ENCODE assay signal across 13 cellular contexts in the genomic region with DNA sequence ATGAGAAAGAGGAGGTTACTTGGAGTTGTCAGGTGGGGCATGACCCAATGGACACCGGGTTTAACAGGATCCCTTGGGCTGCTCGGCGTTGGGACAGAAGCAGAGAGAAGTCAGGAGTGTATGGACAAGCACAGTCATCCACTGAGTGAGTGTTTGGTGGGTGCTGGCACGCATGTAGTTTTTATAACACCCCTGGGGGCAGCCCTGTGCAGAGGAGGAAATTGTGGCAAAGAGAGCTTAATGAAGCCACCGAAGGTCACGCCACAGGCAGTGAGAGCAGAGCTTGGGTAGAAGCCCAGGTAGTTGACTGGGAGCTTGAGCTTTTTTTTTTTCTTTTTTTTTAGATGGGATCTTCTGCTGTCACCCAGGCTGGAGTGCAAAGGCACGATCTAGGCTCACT. TPM values are rescaled to one million over a fixed set of nuclear protein-coding genes. Genes with fewer than 3 reads are reported as not detected.
DNase-seq lines count a peak whose midpoint lies in the region; ATAC-seq, FAIRE-seq and TF ChIP-seq lines count a peak whose summit lies in the region.
"Had no signal": no experiment of that assay in that cellular context is flagged by ENCODE, and none has a peak within 500 bp of the region (broad histone marks: within the 10 kb centered on the region; RNA-seq: fewer than 3 reads in every experiment).

No MANE protein-coding gene starts in this region.

- no peak overlapping the region for H3K27ac ChIP-seq in foreskin keratinocyte
- H3K27ac ChIP-seq: heart left ventricle had no signal

- no peaks in the 10 kb centered on the region for H3K9me3 Mint-ChIP-seq in T-helper 2 cell treated with Interferon-gamma antibody and Interleukin-4, amounts not matched to agents 5 μg/mL and 100 μg/mL, for 36 hours
- no peaks in the 10 kb centered on the region for H3K9me3 Mint-ChIP-seq in naive B cell

- TF ChIP-seq CTCF in foreskin keratinocyte (conservative IDR thresholded peaks at IDR 0.05) (no peak), D721Med (IDR thresholded peaks at IDR 0.05; ENCODE audit: insufficient read depth, missing control alignments) (no peak)

- H3K27me3 ChIP-seq in foreskin keratinocyte = no peaks in the 10 kb centered on the region
- H3K27me3 ChIP-seq: heart left ventricle had no signal

- ATAC-seq in naive B cell (ENCODE audit: low read depth in 2 of 2) = peak; percentile 56 to 64
- no peak for ATAC-seq in foreskin keratinocyte
- no peak for ATAC-seq in GM19328 (IDR thresholded peaks at IDR 0.05; ENCODE audit: unreplicated experiment)
- ATAC-seq: heart left ventricle had no signal

- peaks cover 11% of the 10 kb centered on the region for H3K4me1 ChIP-seq in foreskin keratinocyte

- H3K27me3 Mint-ChIP-seq in T-helper 2 cell treated with Interferon-gamma antibody and Interleukin-4, amounts not matched to agents 5 μg/mL and 100 μg/mL, for 36 hours (ENCODE audit: low read depth) = no peaks in the 10 kb centered on the region
- peaks cover 16 to 80% (median 70%) of the 10 kb centered on the region in 3 donors for H3K27me3 Mint-ChIP-seq in naive B cell

- H3K4me1 Mint-ChIP-seq in T-helper 2 cell treated with Interferon-gamma antibody and Interleukin-4, amounts not matched to agents 5 μg/mL and 100 μg/mL, for 36 hours (ENCODE audit: low read depth) = peaks cover 25% of the 10 kb centered on the region
- H3K4me1 Mint-ChIP-seq in naive B cell = peaks cover 8 to 10% (median 9%) of the 10 kb centered on the region in 3 donors

- DNase-seq in GDM1 (lab: John Stamatoyannopoulos, UW) = peak; percentile 7
- peak; percentile 77 for DNase-seq in H4 (ENCODE audit: low spot score)
- DNase-seq in T-helper 2 cell treated with Interferon-gamma antibody and Interleukin-4, amounts not matched to agents 5 μg/mL and 100 μg/mL, for 36 hours (ENCODE audit: low spot score) = no peak
- DNase-seq in naive B cell = no peak
- no peak for DNase-seq in foreskin keratinocyte
- DNase-seq in amygdala (lab: John Stamatoyannopoulos, UW) = no peak
- no peak for DNase-seq in D721Med (ENCODE audit: insufficient read length, low spot score)
- DNase-seq: mammary epithelial cell; NCI-H1417 treated with DMSO at 0.1 percent for 48 hours; stimulated activated CD4-positive, alpha-beta T cell treated with anti-CD3 and anti-CD28 coated beads, Interleukin-1b, Interleukin-23, amount 100 ng/mL, for 48 hours had no signal

- FAIRE-seq in D721Med (lab: Jason Lieb, UNC) = no peak

- H3K36me3 Mint-ChIP-seq in T-helper 2 cell treated with Interferon-gamma antibody and Interleukin-4, amounts not matched to agents 5 μg/mL and 100 μg/mL, for 36 hours (ENCODE audit: low read depth) = no peaks in the 10 kb centered on the region
- no peaks in the 10 kb centered on the region for H3K36me3 Mint-ChIP-seq in naive B cell

- peak overlapping the region; percentile 13 for H3K4me3 Mint-ChIP-seq in T-helper 2 cell treated with Interferon-gamma antibody and Interleukin-4, amounts not matched to agents 5 μg/mL and 100 μg/mL, for 36 hours
- peak overlapping the region in 1 of 8 donors; percentile 50 for H3K4me3 Mint-ChIP-seq in naive B cell

- peak overlapping the region; percentile 0 for H3K27ac Mint-ChIP-seq in T-helper 2 cell treated with Interferon-gamma antibody and Interleukin-4, amounts not matched to agents 5 μg/mL and 100 μg/mL, for 36 hours
- peak overlapping the region in 1 of 6 donors; percentile 68 for H3K27ac Mint-ChIP-seq in naive B cell
- H3K27ac Mint-ChIP-seq: progenitor cell of endocrine pancreas had no signal

RNA-seq across cellular contexts. Expression of gene IER5L, which starts 43.2 kb away (rescaled TPM):
- 12.9 and 24.3 TPM in 2 replicates for total RNA-seq in H4 (2014; rRNA removed; shearing (Covaris generic))
- polyA plus RNA-seq in naive B cell (ENCODE audit: low read depth in 6 of 6) = under 1 TPM in 2 of 6 donors, not detected in 4; 0.09 TPM
- total RNA-seq in foreskin keratinocyte = 10.7 and 11.6 TPM in 2 replicates
- 12.8 and 13.8 TPM in 2 replicates for polyA plus RNA-seq in foreskin keratinocyte

Comparison
In these comparisons a context has a peak if more than half of its experiments do, and no peak if none do; other contexts are left out.
1. DNase-seq: peak in GDM1 (single experiment) and H4 (single experiment); none in T-helper 2 cell treated with Interferon-gamma antibody and Interleukin-4, amounts not matched to agents 5 μg/mL and 100 μg/mL, for 36 hours (single experiment), naive B cell (single experiment), foreskin keratinocyte (0 of 2), amygdala (0 of 56) and D721Med (single experiment).
2. ATAC-seq: peak in naive B cell (2 of 2); none in foreskin keratinocyte (single experiment) and GM19328 (single experiment).